Comparison of ENCODE assay signal across 22 cellular contexts in genomic region chr4:164904336-164904735, GRCh38. TPM values are rescaled to one million over a fixed set of nuclear protein-coding genes. Genes with fewer than 3 reads are reported as not detected.
"Had no signal": no experiment of that assay in that cellular context is flagged by ENCODE, and none has a peak within 500 bp of the region (broad histone marks: within the 10 kb centered on the region; RNA-seq: fewer than 3 reads in every experiment).

No MANE protein-coding gene starts in this region.

- H3K9me3 ChIP-seq: right lobe of liver, transverse colon had no signal

- H2AFZ ChIP-seq: hepatocyte, neural progenitor cell, parathyroid adenoma had no signal

- H3K4me3 ChIP-seq: hepatocyte, left lung, neural progenitor cell, right lobe of liver, transverse colon had no signal

- H3K79me2 ChIP-seq: hepatocyte, parathyroid adenoma had no signal

- H3K36me3 ChIP-seq: left lung, neural progenitor cell, right lobe of liver, transverse colon had no signal

- H3K9ac ChIP-seq: neural progenitor cell, parathyroid adenoma had no signal

- H3K4me1 ChIP-seq: left lung, neural progenitor cell, parathyroid adenoma, right lobe of liver, transverse colon had no signal

- FAIRE-seq: frontal cortex, small intestine had no signal

- H3K4me2 ChIP-seq: hepatocyte, neural progenitor cell had no signal

- ATAC-seq: left lung; naive thymus-derived CD4-positive, alpha-beta T cell; right lobe of liver; stimulated activated naive B cell treated with anti-CD40 and anti-IgM and Interleukin-4, amounts not matched to agents 10 μg/mL and 1 μg/mL and 100 μg/mL, for 72 hours had no signal

- H3K27ac ChIP-seq: hepatocyte, left lung, neural progenitor cell, parathyroid adenoma, right lobe of liver, transverse colon had no signal

- DNase-seq: cortex of kidney; head of caudate nucleus; kidney; left lung; mesenchymal stem cell; midbrain; naive thymus-derived CD4-positive, alpha-beta T cell; right lobe of liver; small intestine; stimulated activated CD4-positive, alpha-beta T cell treated with anti-CD3 and anti-CD28 coated beads, Interleukin-15, amount 100 ng/mL, for 24 hours; stimulated activated CD4-positive, alpha-beta T cell treated with anti-CD3 and anti-CD28 coated beads, Interleukin-2, amount 100 ng/mL, for 48 hours; stimulated activated naive B cell treated with anti-CD40 and anti-IgM and Interleukin-4, amounts not matched to agents 10 μg/mL and 1 μg/mL and 100 μg/mL, for 72 hours; transverse colon had no signal

- H3K27me3 ChIP-seq: hepatocyte, left lung, neural progenitor cell, right lobe of liver, transverse colon had no signal

RNA-seq across cellular contexts. Expression of gene APELA, which starts 27.4 kb away (rescaled TPM):
- total RNA-seq: dermis microvascular lymphatic vessel endothelial cell; fibroblast of villous mesenchyme; lung microvascular endothelial cell; naive thymus-derived CD4-positive, alpha-beta T cell; osteoblast; right lobe of liver; transverse colon; ureter had no signal
- polyA plus RNA-seq: naive thymus-derived CD4-positive, alpha-beta T cell; small intestine had no signal
